ENCODE assay signal across 1 cellular context in genomic region chrY:12905910-12906309, GRCh38.
TF ChIP-seq lines count a peak whose summit lies in the region.

No MANE protein-coding gene starts in this region.

TF ChIP-seq in HCT116, 20 proteins besides CTCF, POLR2A, EP300 and RAD21 (continued from another document):
- TF ChIP-seq, protein P1, sequence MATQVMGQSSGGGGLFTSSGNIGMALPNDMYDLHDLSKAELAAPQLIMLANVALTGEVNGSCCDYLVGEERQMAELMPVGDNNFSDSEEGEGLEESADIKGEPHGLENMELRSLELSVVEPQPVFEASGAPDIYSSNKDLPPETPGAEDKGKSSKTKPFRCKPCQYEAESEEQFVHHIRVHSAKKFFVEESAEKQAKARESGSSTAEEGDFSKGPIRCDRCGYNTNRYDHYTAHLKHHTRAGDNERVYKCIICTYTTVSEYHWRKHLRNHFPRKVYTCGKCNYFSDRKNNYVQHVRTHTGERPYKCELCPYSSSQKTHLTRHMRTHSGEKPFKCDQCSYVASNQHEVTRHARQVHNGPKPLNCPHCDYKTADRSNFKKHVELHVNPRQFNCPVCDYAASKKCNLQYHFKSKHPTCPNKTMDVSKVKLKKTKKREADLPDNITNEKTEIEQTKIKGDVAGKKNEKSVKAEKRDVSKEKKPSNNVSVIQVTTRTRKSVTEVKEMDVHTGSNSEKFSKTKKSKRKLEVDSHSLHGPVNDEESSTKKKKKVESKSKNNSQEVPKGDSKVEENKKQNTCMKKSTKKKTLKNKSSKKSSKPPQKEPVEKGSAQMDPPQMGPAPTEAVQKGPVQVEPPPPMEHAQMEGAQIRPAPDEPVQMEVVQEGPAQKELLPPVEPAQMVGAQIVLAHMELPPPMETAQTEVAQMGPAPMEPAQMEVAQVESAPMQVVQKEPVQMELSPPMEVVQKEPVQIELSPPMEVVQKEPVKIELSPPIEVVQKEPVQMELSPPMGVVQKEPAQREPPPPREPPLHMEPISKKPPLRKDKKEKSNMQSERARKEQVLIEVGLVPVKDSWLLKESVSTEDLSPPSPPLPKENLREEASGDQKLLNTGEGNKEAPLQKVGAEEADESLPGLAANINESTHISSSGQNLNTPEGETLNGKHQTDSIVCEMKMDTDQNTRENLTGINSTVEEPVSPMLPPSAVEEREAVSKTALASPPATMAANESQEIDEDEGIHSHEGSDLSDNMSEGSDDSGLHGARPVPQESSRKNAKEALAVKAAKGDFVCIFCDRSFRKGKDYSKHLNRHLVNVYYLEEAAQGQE (IDR thresholded peaks at IDR 0.05; ENCODE audit: low read depth) = no peak
- no peak for TF ChIP-seq MAX (IDR thresholded peaks at IDR 0.05)
- no peak for TF ChIP-seq SIN3A (IDR thresholded peaks at IDR 0.05; ENCODE audit: low read depth)
- TF ChIP-seq ZNF274 (IDR thresholded peaks at IDR 0.05; ENCODE audit: low read depth, low read length) = no peak
